ENCODE assay signal across 18 cellular contexts in genomic region chr3:123668906-123669305, GRCh38.
DNase-seq lines count a peak whose midpoint lies in the region; FAIRE-seq and TF ChIP-seq lines count a peak whose summit lies in the region.
"Had no signal": no experiment of that assay in that cellular context is flagged by ENCODE, and none has a peak within 500 bp of the region (broad histone marks: within the 10 kb centered on the region; RNA-seq: fewer than 3 reads in every experiment).

No MANE protein-coding gene starts in this region.

- intact Hi-C loops in ascending aorta (cut with DNase I) (no loop called here), kidney (cut with DNase I) (no loop called here)

- no peak overlapping the region for H3K27ac Mint-ChIP-seq in endothelial cell (ENCODE audit: unreplicated experiment)
- H3K27ac Mint-ChIP-seq: CD14-positive monocyte had no signal

- H3K9me3 ChIP-seq in ascending aorta, result no peaks in the 10 kb centered on the region
- no peaks in the 10 kb centered on the region for H3K9me3 ChIP-seq in kidney (ENCODE audit: control insufficient read depth in 1 of 2, low read length in 2 of 2)
- no peaks in the 10 kb centered on the region for H3K9me3 ChIP-seq in stomach smooth muscle (ENCODE audit: control insufficient read depth in 2 of 2, low read length in 2 of 2)
- H3K9me3 ChIP-seq in tibial nerve, result no peaks in the 10 kb centered on the region

- H3K4me1 Mint-ChIP-seq in endothelial cell (ENCODE audit: unreplicated experiment), result peaks cover 6% of the 10 kb centered on the region

- no peak for TF ChIP-seq EP300 in tibial nerve (IDR thresholded peaks at IDR 0.05)

- no peaks in the 10 kb centered on the region for H3K9me3 Mint-ChIP-seq in endothelial cell (ENCODE audit: unreplicated experiment)
- H3K9me3 Mint-ChIP-seq: CD14-positive monocyte had no signal

- DNase-seq in ascending aorta (ENCODE audit: low spot score in 2 of 2) (no peak), kidney (peak; percentile 73), endothelial cell (ENCODE audit: low spot score) (no peak), NCI-H2196 treated with DMSO at 0.1 percent for 48 hours (lab: John Stamatoyannopoulos, UW; ENCODE audit: unreplicated experiment) (no peak), hepatic stellate cell (ENCODE audit: low spot score) (no peak), tibial nerve (ENCODE audit: low spot score in 2 of 2) (no peak)
- DNase-seq: ACHN, DMS79 treated with DMSO at 0.1 percent for 48 hours, NCI-H1417, NCI-H187, NCI-H2107, NCI-H226, NCI-H524, SIG-M5 had no signal

- H3K36me3 ChIP-seq in ascending aorta (peaks cover 54 to 62% of the 10 kb centered on the region in 2 donors), kidney (ENCODE audit: control insufficient read depth in 1 of 2, insufficient read depth in 2 of 2, low read length in 2 of 2) (peaks cover 4 to 27% of the 10 kb centered on the region in 2 donors), stomach smooth muscle (ENCODE audit: control insufficient read depth in 2 of 2, insufficient read depth in 2 of 2, low read length in 2 of 2) (peaks cover 40 to 51% of the 10 kb centered on the region in 2 donors), tibial nerve (peaks cover 0 to 4% (median 0%) of the 10 kb centered on the region in 3 donors)

- H3K27me3 ChIP-seq in ascending aorta (no peaks in the 10 kb centered on the region), stomach smooth muscle (ENCODE audit: control insufficient read depth in 1 of 2, insufficient read depth in 2 of 2, low read length in 2 of 2) (no peaks in the 10 kb centered on the region), tibial nerve (no peaks in the 10 kb centered on the region)

- H3K4me3 Mint-ChIP-seq in endothelial cell (ENCODE audit: unreplicated experiment), result no peak overlapping the region
- H3K4me3 Mint-ChIP-seq: CD14-positive monocyte had no signal

- H3K27ac ChIP-seq in ascending aorta (peak overlapping the region; percentile 75 to 92), kidney (ENCODE audit: low read depth in 2 of 2, low read length in 2 of 2) (peak overlapping the region; percentile 16 to 71), stomach smooth muscle (ENCODE audit: low read length) (peak overlapping the region; percentile 64), tibial nerve (no peak overlapping the region)
- H3K27ac ChIP-seq: KMS-11, RWPE1 had no signal

- no peak for FAIRE-seq in kidney (lab: Jason Lieb, UNC)

- TF ChIP-seq CTCF in ascending aorta (IDR thresholded peaks at IDR 0.05) (no peak), kidney (IDR thresholded peaks at IDR 0.05; ENCODE audit: borderline replicate concordance, extremely low read depth, insufficient read depth) (no peak), endothelial cell (IDR thresholded peaks at IDR 0.05; ENCODE audit: unreplicated experiment) (no peak), tibial nerve (IDR thresholded peaks at IDR 0.05) (no peak)

- H3K36me3 Mint-ChIP-seq in endothelial cell (ENCODE audit: low read depth, unreplicated experiment), result peaks cover 5% of the 10 kb centered on the region
- H3K36me3 Mint-ChIP-seq: CD14-positive monocyte had no signal

- WGBS in tibial nerve, 2 donors, result 83 to 87% methylated on average over 8 of the region's 8 CpGs

- peaks cover 6% of the 10 kb centered on the region for H3K27me3 Mint-ChIP-seq in endothelial cell (ENCODE audit: unreplicated experiment)

- H3K4me3 ChIP-seq in ascending aorta (no peak overlapping the region), kidney (ENCODE audit: low read length in 2 of 2) (no peak overlapping the region), stomach smooth muscle (ENCODE audit: low read length in 2 of 2) (no peak overlapping the region), tibial nerve (no peak overlapping the region)

- no peak for TF ChIP-seq POLR2A in tibial nerve (IDR thresholded peaks at IDR 0.05)

- H3K4me1 ChIP-seq in ascending aorta (peaks cover 9 to 23% of the 10 kb centered on the region in 2 donors), kidney (ENCODE audit: control insufficient read depth in 1 of 2, insufficient read depth in 1 of 2, low read depth in 1 of 2, low read length in 2 of 2) (peaks cover 8 to 19% of the 10 kb centered on the region in 2 donors), stomach smooth muscle (ENCODE audit: control insufficient read depth, insufficient read depth, low read length) (peaks cover 65% of the 10 kb centered on the region), tibial nerve (peaks cover 0 to 13% (median 3%) of the 10 kb centered on the region in 4 donors)

- H3K9ac ChIP-seq in kidney (ENCODE audit: low read length in 2 of 2) (peak overlapping the region in 1 of 2 donors; percentile 17), stomach smooth muscle (ENCODE audit: low read length in 2 of 2) (no peak overlapping the region)
- H3K9ac ChIP-seq: KMS-11 had no signal

Comparison
In these comparisons a context has a peak if more than half of its experiments do, and no peak if none do; other contexts are left out.
1. H3K27ac ChIP-seq: peak in ascending aorta (2 of 2), kidney (2 of 2) and stomach smooth muscle (single experiment); none in tibial nerve (0 of 4).